ENCODE assay signal across 8 cellular contexts in genomic region chr11:72040497-72041363, GRCh38. TPM values are rescaled to one million over a fixed set of nuclear protein-coding genes. Genes with fewer than 3 reads are reported as not detected.
DNase-seq lines count a peak whose midpoint lies in the region; ATAC-seq, FAIRE-seq and TF ChIP-seq lines count a peak whose summit lies in the region.

No MANE protein-coding gene starts in this region.

- TF ChIP-seq POLR2A in endothelial cell of umbilical vein (IDR thresholded peaks at IDR 0.05; ENCODE audit: low read depth, low read length): no peak

- CTCF ChIA-PET in endothelial cell of umbilical vein (lab: Charles Lee): interaction anchor here (0.9 to 5.2 kb wide), 13 partner anchors 8 to 390 kb away, joined by 3 to 89 read pairs (median 5); no protein-coding TSS in a partner anchor

- TF ChIP-seq CTCF in endothelial cell of umbilical vein (IDR thresholded peaks at IDR 0.05; ENCODE audit: extremely low read depth in 1 of 2, insufficient read depth in 1 of 2, low read depth in 1 of 2, low read length in 2 of 2): no peak

- H3K9ac ChIP-seq in BLaER1 (peak overlapping the region; percentile 87), endothelial cell of umbilical vein (replicated peaks; ENCODE audit: extremely low read depth, insufficient read depth, low read length) (peak overlapping the region; percentile 92)

- dilution Hi-C loops in endothelial cell of umbilical vein (cut with MboI; ENCODE audit: extremely low pct_ligation_motif_present, low sequenced_read_pairs): no loop called here

- peaks cover 58% of the 10 kb centered on the region for H3K79me2 ChIP-seq in endothelial cell of umbilical vein (ENCODE audit: control insufficient read depth, insufficient read depth, low read length)

- FAIRE-seq in endothelial cell of umbilical vein (lab: Jason Lieb, UNC): peak; percentile 97

- peak overlapping the region; percentile 22 for H2AFZ ChIP-seq in endothelial cell of umbilical vein (ENCODE audit: low read depth, low read length)

- peak overlapping the region; percentile 77 for H3K4me3 ChIP-seq in BLaER1
- peak overlapping the region; percentile 28 to 66 (median 58) for H3K4me3 ChIP-seq in endothelial cell of umbilical vein (replicated peaks in 1 of 3; ENCODE audit: insufficient read depth in 1 of 3, low read depth in 1 of 3, low read length in 3 of 3)

- H4K20me1 ChIP-seq in BLaER1 (peaks cover 12% of the 10 kb centered on the region), endothelial cell of umbilical vein (replicated peaks; ENCODE audit: control insufficient read depth, extremely low read depth, insufficient read depth, low read length) (peaks cover 4% of the 10 kb centered on the region)

- BruUV-seq in endothelial cell of umbilical vein (replicated peaks; lab: Mats Ljungman, UMichigan): TSS peak; percentile 79

- no peaks in the 10 kb centered on the region for H3K9me3 ChIP-seq in BLaER1
- H3K9me3 ChIP-seq in endothelial cell of umbilical vein (replicated peaks; ENCODE audit: control insufficient read depth, insufficient read depth, low read length): no peaks in the 10 kb centered on the region

- POLR2A ChIA-PET in endothelial cell of umbilical vein (lab: Charles Lee): interaction anchor here (0.9 to 2.6 kb wide), 4 partner anchors 8 to 44 kb away, joined by 3 to 7 read pairs (median 4); no protein-coding TSS in a partner anchor

- DNase-seq in NCI-H774 (lab: John Stamatoyannopoulos, UW): peak; percentile 88
- peak; percentile 35 for DNase-seq in activated CD8-positive, alpha-beta memory T cell treated with anti-CD3 and anti-CD28 coated beads, Interleukin-2, amount 50 U/mL, for 24 hours (ENCODE audit: extremely low read depth)
- DNase-seq in endothelial cell of umbilical vein (ENCODE audit: low read depth, low spot score): peak; percentile 96
- peak; percentile 97 for DNase-seq in mesenteric fat pad (ENCODE audit: low spot score)
- DNase-seq in stimulated activated CD8-positive, alpha-beta memory T cell treated with anti-CD3 and anti-CD28 coated beads, Interleukin-12 subunit alpha, Interleukin-12 subunit beta, amount 100 ng/mL, for 1 hour (ENCODE audit: low read depth): peak; percentile 64

- H3K4me2 ChIP-seq in BLaER1 (peak overlapping the region; percentile 96), endothelial cell of umbilical vein (ENCODE audit: insufficient read depth, low read length) (peak overlapping the region; percentile 71)

- H3K27me3 ChIP-seq in BLaER1 (no peaks in the 10 kb centered on the region), endothelial cell of umbilical vein (ENCODE audit: control insufficient read depth in 2 of 2, insufficient read depth in 2 of 2, low read length in 2 of 2) (no peaks in the 10 kb centered on the region)

- no peaks in the 10 kb centered on the region for H3K9me1 ChIP-seq in endothelial cell of umbilical vein (replicated peaks; ENCODE audit: control insufficient read depth, extremely low read depth, insufficient read depth, low read length)

- H3K36me3 ChIP-seq in BLaER1 (peaks cover 22% of the 10 kb centered on the region), endothelial cell of umbilical vein (ENCODE audit: control insufficient read depth in 2 of 2, extremely low read depth in 1 of 2, insufficient read depth in 2 of 2, low read length in 2 of 2) (no peaks in the 10 kb centered on the region)

- intact Hi-C loops in endothelial cell of umbilical vein (cut with micrococcal nuclease): loop anchor here (1.0 to 2.0 kb wide), 5 partner anchors 32 to 183 kb away; partner anchors contain the start of genes ANAPC15, LAMTOR1, LRRC51 and NUMA1

- ATAC-seq in HG02678 (IDR thresholded peaks at IDR 0.05; ENCODE audit: unreplicated experiment) (peak; percentile 39), GM21381 (IDR thresholded peaks at IDR 0.05; ENCODE audit: unreplicated experiment) (no peak)

- peak overlapping the region; percentile 94 for H3K27ac ChIP-seq in BLaER1
- peak overlapping the region; percentile 90 for H3K27ac ChIP-seq in endothelial cell of umbilical vein (ENCODE audit: insufficient read depth, low read depth, low read length)

- H3K4me1 ChIP-seq in BLaER1 (peaks cover 65% of the 10 kb centered on the region), endothelial cell of umbilical vein (ENCODE audit: control insufficient read depth, extremely low read depth, insufficient read depth, low read length) (peaks cover 38% of the 10 kb centered on the region)

TF ChIP-seq in endothelial cell of umbilical vein, 7 proteins besides CTCF, POLR2A, EP300 and RAD21:
- no peak for TF ChIP-seq GATA2 (IDR thresholded peaks at IDR 0.05; ENCODE audit: insufficient read depth, insufficient read length, low read depth, low read length)
- TF ChIP-seq MAX (IDR thresholded peaks at IDR 0.05; ENCODE audit: insufficient read depth, insufficient read length): peak; percentile 38
- TF ChIP-seq POLR2AphosphoS5 (IDR thresholded peaks at IDR 0.05; ENCODE audit: insufficient read depth, low read depth, low read length): peak; percentile 17

RNA-seq across cellular contexts. Expression of gene NUMA1, which starts 39.6 kb away (rescaled TPM):
- total RNA-seq in endothelial cell of umbilical vein: 164 and 168 TPM in 2 replicates
- 120 and 121 TPM in 2 replicates for polyA plus RNA-seq in endothelial cell of umbilical vein
- 87.0 and 100 TPM in 2 replicates for polyA plus RNA-seq in endothelial cell of umbilical vein (2011; cell fraction: cytosol; rRNA removed)
- polyA plus RNA-seq in endothelial cell of umbilical vein (2011; cell fraction: nucleus; rRNA removed): 431 and 446 TPM in 2 replicates
- polyA plus RNA-seq in endothelial cell of umbilical vein (2012): 88.8 and 93.2 TPM in 2 replicates
- polyA minus RNA-seq in endothelial cell of umbilical vein: 278 and 288 TPM in 2 replicates
- 121 TPM for polyA minus RNA-seq in endothelial cell of umbilical vein (2011; cell fraction: cytosol; rRNA and poly(A)+ RNA removed)
- polyA minus RNA-seq in endothelial cell of umbilical vein (2011; cell fraction: nucleus; rRNA and poly(A)+ RNA removed): 210 and 252 TPM in 2 replicates
- 100 TPM for total RNA-seq in mesenteric fat pad

RNA-seq across cellular contexts. Expression of gene LRRC51, which starts 39.9 kb away (rescaled TPM):
- 3.8 and 6.1 TPM in 2 replicates for total RNA-seq in endothelial cell of umbilical vein
- 3.5 and 4.4 TPM in 2 replicates for polyA plus RNA-seq in endothelial cell of umbilical vein
- 4.7 and 6.3 TPM in 2 replicates for polyA plus RNA-seq in endothelial cell of umbilical vein (2011; cell fraction: cytosol; rRNA removed)
- polyA plus RNA-seq in endothelial cell of umbilical vein (2011; cell fraction: nucleus; rRNA removed): 4.0 and 5.5 TPM in 2 replicates
- polyA plus RNA-seq in endothelial cell of umbilical vein (2012): 5.2 and 6.5 TPM in 2 replicates
- polyA minus RNA-seq in endothelial cell of umbilical vein: 7.5 and 9.1 TPM in 2 replicates
- 4.3 TPM for polyA minus RNA-seq in endothelial cell of umbilical vein (2011; cell fraction: cytosol; rRNA and poly(A)+ RNA removed)
- 1.3 and 2.6 TPM in 2 replicates for polyA minus RNA-seq in endothelial cell of umbilical vein (2011; cell fraction: nucleus; rRNA and poly(A)+ RNA removed)
- total RNA-seq in mesenteric fat pad: 7.0 TPM

RNA-seq across cellular contexts. Expression of gene IL18BP, which starts 42.0 kb away (rescaled TPM):
- 12.9 and 13.0 TPM in 2 replicates for total RNA-seq in endothelial cell of umbilical vein
- 20.1 and 25.1 TPM in 2 replicates for polyA plus RNA-seq in endothelial cell of umbilical vein
- 5.1 TPM in 2 replicates for polyA plus RNA-seq in endothelial cell of umbilical vein (2011; cell fraction: cytosol; rRNA removed)
- 72.6 and 88.6 TPM in 2 replicates for polyA plus RNA-seq in endothelial cell of umbilical vein (2011; cell fraction: nucleus; rRNA removed)
- polyA plus RNA-seq in endothelial cell of umbilical vein (2012): 13.8 and 16.7 TPM in 2 replicates
- 22.5 and 24.7 TPM in 2 replicates for polyA minus RNA-seq in endothelial cell of umbilical vein
- 3.0 TPM for polyA minus RNA-seq in endothelial cell of umbilical vein (2011; cell fraction: cytosol; rRNA and poly(A)+ RNA removed)
- polyA minus RNA-seq in endothelial cell of umbilical vein (2011; cell fraction: nucleus; rRNA and poly(A)+ RNA removed): 31.6 and 40.1 TPM in 2 replicates
- 13.1 TPM for total RNA-seq in mesenteric fat pad

Comparison
In these comparisons a context has a peak if more than half of its experiments do, and no peak if none do; other contexts are left out.
1. DNase-seq: peak in every context shown above with its lines; median percentile 97 in mesenteric fat pad; 96 in endothelial cell of umbilical vein; 88 in NCI-H774; 64 in stimulated activated CD8-positive, alpha-beta memory T cell treated with anti-CD3 and anti-CD28 coated beads, Interleukin-12 subunit alpha, Interleukin-12 subunit beta, amount 100 ng/mL, for 1 hour; 35 in activated CD8-positive, alpha-beta memory T cell treated with anti-CD3 and anti-CD28 coated beads, Interleukin-2, amount 50 U/mL, for 24 hours.